In the genomic region with DNA sequence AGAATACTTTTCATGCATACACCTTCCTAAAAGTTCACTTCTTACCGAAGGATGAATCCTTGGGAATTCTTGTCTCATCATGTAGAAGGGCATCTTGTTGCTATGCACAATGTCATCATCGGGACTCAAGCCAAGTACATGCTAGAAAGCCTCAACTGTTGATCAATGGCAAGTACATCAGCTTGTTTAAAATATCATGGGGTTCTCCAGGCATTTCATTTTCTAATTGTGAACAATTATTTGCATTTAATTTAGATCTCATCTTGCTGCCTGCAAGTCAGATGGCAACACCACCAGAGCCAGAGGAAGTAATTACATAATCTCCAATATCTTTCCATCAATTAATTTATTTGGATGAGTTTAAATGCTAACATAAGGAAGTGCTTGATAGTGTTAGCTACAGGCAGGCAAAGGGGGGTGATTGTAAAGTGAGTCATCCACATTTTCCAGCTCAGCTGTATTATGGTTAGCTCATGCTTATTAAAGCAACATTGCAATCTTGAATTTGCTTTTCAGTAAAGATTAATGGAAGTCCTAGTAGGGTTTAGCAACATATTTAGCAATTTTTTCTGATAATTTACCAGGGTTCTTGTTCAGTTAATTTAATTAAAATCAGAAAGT, we compare ENCODE assay signal across 16 cellular contexts.
DNase-seq lines count a peak whose midpoint lies in the region; ATAC-seq, FAIRE-seq and TF ChIP-seq lines count a peak whose summit lies in the region.
"Had no signal": no experiment of that assay in that cellular context is flagged by ENCODE, and none has a peak within 500 bp of the region (broad histone marks: within the 10 kb centered on the region; RNA-seq: fewer than 3 reads in every experiment).

No MANE protein-coding gene starts in this region.

- H3K4me3 ChIP-seq in fibroblast of lung (replicated peaks in 1 of 4; ENCODE audit: control extremely low read depth in 1 of 4, insufficient read depth in 1 of 4, low read depth in 3 of 4, low read length in 4 of 4) = no peak overlapping the region
- H3K4me3 ChIP-seq in kidney (ENCODE audit: low read length in 2 of 2) = no peak overlapping the region
- H3K4me3 ChIP-seq: hepatocyte, prostate gland, SJSA1 had no signal

- H3K27ac ChIP-seq in RWPE1 (no peak overlapping the region), fibroblast of lung (ENCODE audit: insufficient read depth, low read length) (no peak overlapping the region), kidney (ENCODE audit: low read depth in 2 of 2, low read length in 2 of 2) (no peak overlapping the region)
- H3K27ac ChIP-seq: hepatocyte, prostate gland, SJSA1 had no signal

- no peak overlapping the region for H3K4me2 ChIP-seq in fibroblast of lung (ENCODE audit: extremely low read depth, insufficient read depth, low read length)
- H3K4me2 ChIP-seq: hepatocyte had no signal

- H2AFZ ChIP-seq in fibroblast of lung (ENCODE audit: low read length) = no peak overlapping the region
- H2AFZ ChIP-seq: hepatocyte had no signal

- no peaks in the 10 kb centered on the region for H3K4me1 ChIP-seq in fibroblast of lung (ENCODE audit: control insufficient read depth, extremely low read depth, insufficient read depth, low read length)
- no peaks in the 10 kb centered on the region for H3K4me1 ChIP-seq in kidney (ENCODE audit: control insufficient read depth in 1 of 2, insufficient read depth in 1 of 2, low read depth in 1 of 2, low read length in 2 of 2)
- H3K4me1 ChIP-seq: Caco-2, prostate gland, SJSA1 had no signal

- no peaks in the 10 kb centered on the region for H4K20me1 ChIP-seq in fibroblast of lung (ENCODE audit: control insufficient read depth, extremely low read depth, insufficient read depth, low read length)

- intact Hi-C loops in kidney (cut with DNase I) = no loop called here

- CTCF ChIA-PET in RWPE1 (lab: Yijun Ruan, JAX) = interaction anchor here (0.7 kb wide), 1 partner anchor 21 kb away, joined by 3 read pairs; no protein-coding TSS in a partner anchor

- TF ChIP-seq CTCF in RWPE1 (conservative IDR thresholded peaks at IDR 0.05; ENCODE audit: low read depth) (no peak), fibroblast of lung (conservative IDR thresholded peaks at IDR 0.05 in 1 of 2, IDR thresholded peaks at IDR 0.05 in 1 of 2; ENCODE audit: low read depth in 1 of 2, low read length in 2 of 2) (no peak), kidney (IDR thresholded peaks at IDR 0.05; ENCODE audit: borderline replicate concordance, extremely low read depth, insufficient read depth) (no peak)

- H3K9ac ChIP-seq in fibroblast of lung (ENCODE audit: insufficient read depth, low read length) (no peak overlapping the region), kidney (ENCODE audit: low read length in 2 of 2) (no peak overlapping the region)

- DNase-seq in GM03348 (ENCODE audit: low spot score) (peak; percentile 40), RWPE1 (ENCODE audit: low spot score) (peak; percentile 30), fibroblast of lung (ENCODE audit: low read depth in 2 of 2) (peak; percentile 80 to 82), renal cortical epithelial cell (ENCODE audit: low read depth) (peak; percentile 54), kidney (no peak)
- DNase-seq in stimulated activated CD8-positive, alpha-beta memory T cell treated with anti-CD3 and anti-CD28 coated beads, Interleukin-4, amount 100 ng/mL, for 48 hours = no peak
- DNase-seq: activated naive CD8-positive, alpha-beta T cell treated with anti-CD3 and anti-CD28 coated beads for 36 hours; Caco-2; NCI-H748 treated with DMSO at 0.1 percent for 48 hours had no signal

- H3K79me2 ChIP-seq in fibroblast of lung (ENCODE audit: control insufficient read depth, insufficient read depth, low read length) = no peaks in the 10 kb centered on the region
- H3K79me2 ChIP-seq: hepatocyte had no signal

- no peak for FAIRE-seq in kidney (lab: Jason Lieb, UNC)
- FAIRE-seq: GM19239, H54 had no signal

- no peaks in the 10 kb centered on the region for H3K27me3 ChIP-seq in fibroblast of lung (ENCODE audit: control insufficient read depth, insufficient read depth, low read length)
- H3K27me3 ChIP-seq: hepatocyte, SJSA1 had no signal

- H3K9me3 ChIP-seq in fibroblast of lung (ENCODE audit: control insufficient read depth, insufficient read depth, low read depth, low read length) (no peaks in the 10 kb centered on the region), kidney (ENCODE audit: control insufficient read depth in 1 of 2, low read length in 2 of 2) (no peaks in the 10 kb centered on the region)
- H3K9me3 ChIP-seq: Caco-2, prostate gland, SJSA1 had no signal

- POLR2A ChIA-PET in RWPE1 (lab: Yijun Ruan, JAX; ENCODE audit: low non-redundant PET) = no interaction called here

- H3K36me3 ChIP-seq in fibroblast of lung (ENCODE audit: control insufficient read depth, insufficient read depth, low read length) = no peaks in the 10 kb centered on the region
- H3K36me3 ChIP-seq in kidney (ENCODE audit: control insufficient read depth in 1 of 2, insufficient read depth in 2 of 2, low read length in 2 of 2) = no peaks in the 10 kb centered on the region
- H3K36me3 ChIP-seq: prostate gland, SJSA1 had no signal

- no peak for ATAC-seq in GM18517 (IDR thresholded peaks at IDR 0.05; ENCODE audit: unreplicated experiment)
- no peak for ATAC-seq in HG02885 (IDR thresholded peaks at IDR 0.05; ENCODE audit: poor library complexity, unreplicated experiment)

Comparison
In these comparisons a context has a peak if more than half of its experiments do, and no peak if none do; other contexts are left out.
1. DNase-seq: peak in GM03348 (single experiment), RWPE1 (single experiment), fibroblast of lung (2 of 2) and renal cortical epithelial cell (single experiment); none in stimulated activated CD8-positive, alpha-beta memory T cell treated with anti-CD3 and anti-CD28 coated beads, Interleukin-4, amount 100 ng/mL, for 48 hours (single experiment) and kidney (single experiment).